Comparison of ENCODE assay signal across 15 cellular contexts in the genomic region with DNA sequence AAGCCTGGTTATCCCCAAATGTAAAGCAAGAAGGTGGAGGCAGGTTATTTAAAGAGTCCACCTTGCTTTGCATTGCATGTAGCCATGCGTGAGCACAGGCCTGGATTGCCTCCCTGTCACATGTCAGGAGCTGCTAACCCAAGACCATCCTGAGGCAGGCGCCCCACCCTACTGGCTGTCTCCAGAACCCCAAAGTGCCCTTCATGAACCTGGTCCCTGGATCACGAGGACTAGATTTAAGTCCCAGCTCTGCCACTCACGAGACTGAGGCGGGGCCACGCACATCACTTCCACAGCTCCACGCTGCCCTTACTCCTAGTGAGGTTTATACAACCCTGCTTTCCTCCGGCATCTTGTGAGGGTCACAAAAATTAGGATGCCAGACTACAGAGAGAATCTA.
"Had no signal": no experiment of that assay in that cellular context is flagged by ENCODE, and none has a peak within 500 bp of the region (broad histone marks: within the 10 kb centered on the region; RNA-seq: fewer than 3 reads in every experiment).

No MANE protein-coding gene starts in this region.

- H3K27me3 Mint-ChIP-seq: activated naive CD4-positive, alpha-beta T cell treated with anti-CD3 and anti-CD28 coated beads, Interleukin-2, amount 10 ng/mL, durations not matched to agents 7 days and 5 days; activated naive CD8-positive, alpha-beta T cell treated with anti-CD3 and anti-CD28 coated beads for 36 hours had no signal

- H3K27ac ChIP-seq: brain microvascular endothelial cell, cardiac muscle cell, PC-9 had no signal

- H3K36me3 Mint-ChIP-seq: activated CD4-positive, alpha-beta memory T cell treated with anti-CD3 and anti-CD28 coated beads for 36 hours; activated naive CD4-positive, alpha-beta T cell treated with anti-CD3 and anti-CD28 coated beads, Interleukin-2, amount 10 ng/mL, durations not matched to agents 7 days and 5 days; activated naive CD8-positive, alpha-beta T cell treated with anti-CD3 and anti-CD28 coated beads for 36 hours; WTC11 had no signal

- H3K27me3 ChIP-seq: brain microvascular endothelial cell had no signal

- H3K4me2 ChIP-seq: PC-9 had no signal

- H2AFZ ChIP-seq: PC-9 had no signal

- H3K4me3 Mint-ChIP-seq: activated CD4-positive, alpha-beta memory T cell treated with anti-CD3 and anti-CD28 coated beads for 36 hours; activated CD4-positive, alpha-beta T cell treated with anti-CD3 and anti-CD28 coated beads, Interleukin-2, amount 10 ng/mL, durations not matched to agents 24 days and 14 days; activated naive CD4-positive, alpha-beta T cell treated with anti-CD3 and anti-CD28 coated beads, Interleukin-2, amount 10 ng/mL, durations not matched to agents 7 days and 5 days; activated naive CD8-positive, alpha-beta T cell treated with anti-CD3 and anti-CD28 coated beads for 36 hours; activated T-cell treated with anti-CD3 and anti-CD28 coated beads, Interleukin-2, amount 50 U/mL, for 72 hours; T-helper 17 cell; WTC11 had no signal

- H3K4me3 ChIP-seq: cardiac muscle cell, PC-9 had no signal

- H3K9me3 Mint-ChIP-seq: activated CD4-positive, alpha-beta T cell treated with anti-CD3 and anti-CD28 coated beads, Interleukin-2, amount 10 ng/mL, durations not matched to agents 24 days and 14 days; activated naive CD4-positive, alpha-beta T cell treated with anti-CD3 and anti-CD28 coated beads, Interleukin-2, amount 10 ng/mL, durations not matched to agents 7 days and 5 days; activated naive CD8-positive, alpha-beta T cell treated with anti-CD3 and anti-CD28 coated beads for 36 hours; activated T-cell treated with anti-CD3 and anti-CD28 coated beads, Interleukin-2, amount 50 U/mL, for 72 hours; activated T-helper 2 cell treated with anti-CD3 and anti-CD28 coated beads, Interferon-gamma antibody, Interleukin-2, Interleukin-4, amounts not matched to agents 10 μg/mL and 5 μg/mL and 100 μg/mL, durations not matched to agents 14 hours and 24 hours and 36 hours had no signal

- DNase-seq: NCI-H187 treated with DMSO at 0.1 percent for 48 hours, NCI-H2081 treated with DMSO at 0.1 percent for 48 hours, NCI-H748 treated with DMSO at 0.1 percent for 48 hours, SHP77 treated with DMSO at 0.1 percent for 48 hours had no signal

- H3K36me3 ChIP-seq: brain microvascular endothelial cell, cardiac muscle cell had no signal

- H3K27ac Mint-ChIP-seq: activated CD4-positive, alpha-beta memory T cell treated with anti-CD3 and anti-CD28 coated beads for 36 hours; activated CD4-positive, alpha-beta T cell treated with anti-CD3 and anti-CD28 coated beads, Interleukin-2, amount 10 ng/mL, durations not matched to agents 24 days and 14 days; activated naive CD4-positive, alpha-beta T cell treated with anti-CD3 and anti-CD28 coated beads, Interleukin-2, amount 10 ng/mL, durations not matched to agents 7 days and 5 days; activated naive CD8-positive, alpha-beta T cell treated with anti-CD3 and anti-CD28 coated beads for 36 hours; activated T-cell treated with anti-CD3 and anti-CD28 coated beads, Interleukin-2, amount 50 U/mL, for 72 hours; activated T-helper 2 cell treated with anti-CD3 and anti-CD28 coated beads, Interferon-gamma antibody, Interleukin-2, Interleukin-4, amounts not matched to agents 10 μg/mL and 5 μg/mL and 100 μg/mL, durations not matched to agents 14 hours and 24 hours and 36 hours; T-helper 17 cell; WTC11 had no signal
